In the genomic region with DNA sequence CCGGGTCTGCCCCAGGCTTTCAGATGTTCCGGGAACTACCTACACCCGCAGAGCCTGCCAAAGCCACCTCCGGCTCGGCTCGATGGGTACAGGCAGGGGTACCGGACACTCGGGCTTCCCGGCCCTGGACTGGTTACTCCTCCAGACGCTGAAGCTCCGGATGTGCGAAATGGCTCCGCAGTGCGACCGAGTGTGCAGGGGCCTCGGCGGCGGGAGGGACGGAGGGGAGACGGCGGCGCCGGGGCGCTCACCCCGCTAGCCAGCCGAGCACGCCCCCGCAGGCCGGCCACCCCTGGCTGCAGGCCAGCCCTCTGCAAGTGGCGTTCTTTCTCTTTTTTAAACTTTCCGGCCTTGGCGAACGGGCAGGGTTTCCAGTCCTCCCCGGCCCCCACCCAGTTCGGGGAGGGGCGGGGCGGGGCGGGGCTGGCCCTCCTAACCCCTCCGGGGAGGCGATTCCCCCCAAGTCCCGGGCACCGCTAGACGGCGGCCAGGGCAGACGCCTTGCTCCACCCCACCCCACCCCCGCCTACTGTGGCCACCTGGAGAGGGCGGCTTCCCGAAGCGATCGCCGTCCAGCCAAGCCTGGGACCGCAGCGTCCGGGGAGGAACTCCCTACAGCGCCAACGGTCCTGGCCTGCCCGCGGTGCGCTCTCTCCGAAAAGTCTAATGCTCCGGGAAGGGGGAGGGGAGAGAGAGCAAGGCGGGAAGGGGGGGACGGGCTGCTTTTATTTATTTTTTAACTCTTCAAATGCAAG, we compare ENCODE assay signal across 7 cellular contexts. TPM values are rescaled to one million over a fixed set of nuclear protein-coding genes. Genes with fewer than 3 reads are reported as not detected.
DNase-seq lines count a peak whose midpoint lies in the region; ATAC-seq, FAIRE-seq and TF ChIP-seq lines count a peak whose summit lies in the region.

No MANE protein-coding gene starts in this region.

- H3K27ac Mint-ChIP-seq in stimulated activated memory B cell treated with anti-CD40 and anti-IgM and Interleukin-4, amounts not matched to agents 10 μg/mL and 1 μg/mL and 100 μg/mL, for 72 hours, result no peak overlapping the region

- TF ChIP-seq CTCF in astrocyte of the cerebellum (IDR thresholded peaks at IDR 0.05; ENCODE audit: low read depth, low read length, missing control alignments) (no peak), keratinocyte (optimal IDR thresholded peaks at IDR 0.05 in 1 of 3, IDR thresholded peaks at IDR 0.05 in 1 of 3, conservative IDR thresholded peaks at IDR 0.05 in 1 of 3; ENCODE audit: extremely low read depth in 1 of 3, insufficient read depth in 2 of 3, low read length in 3 of 3) (no peak)

- H3K4me1 ChIP-seq in HUES6 (ENCODE audit: control insufficient read depth, insufficient read depth, low read length), result peaks cover 66% of the 10 kb centered on the region
- peaks cover 13% of the 10 kb centered on the region for H3K4me1 ChIP-seq in keratinocyte (ENCODE audit: control insufficient read depth, extremely low read depth, insufficient read depth, low read length)

- peaks cover 26% of the 10 kb centered on the region for H3K79me2 ChIP-seq in keratinocyte (ENCODE audit: control insufficient read depth, insufficient read depth, low read length)

- H3K27me3 ChIP-seq in HUES6 (ENCODE audit: control insufficient read depth, insufficient read depth, low read length) (peaks cover 58% of the 10 kb centered on the region), keratinocyte (ENCODE audit: control insufficient read depth, extremely low read depth, insufficient read depth, low read length) (peaks cover 24% of the 10 kb centered on the region)

- no peak overlapping the region for H2AFZ ChIP-seq in keratinocyte (ENCODE audit: control insufficient read depth, low read length)

- in situ Hi-C loops in astrocyte of the cerebellum (cut with HindIII; ENCODE audit: low sequenced_read_pairs) (no loop called here), KBM-7 (cut with MboI; ENCODE audit: low pct_unique_long_range_greater_than_20kb, low sequenced_read_pairs) (loop anchor here (10.0 kb wide), 1 partner anchor 85 kb away; no protein-coding TSS in a partner anchor)

- H3K36me3 ChIP-seq in HUES6 (ENCODE audit: control insufficient read depth, insufficient read depth, low read length) (no peaks in the 10 kb centered on the region), keratinocyte (ENCODE audit: control insufficient read depth in 2 of 2, extremely low read depth in 1 of 2, insufficient read depth in 2 of 2, low read length in 2 of 2) (no peaks in the 10 kb centered on the region)

- H3K27me3 Mint-ChIP-seq in stimulated activated memory B cell treated with anti-CD40 and anti-IgM and Interleukin-4, amounts not matched to agents 10 μg/mL and 1 μg/mL and 100 μg/mL, for 72 hours, result no peaks in the 10 kb centered on the region

- H3K27ac ChIP-seq in HUES6 (ENCODE audit: low read depth, low read length) (peak overlapping the region; percentile 79), keratinocyte (ENCODE audit: control insufficient read depth, insufficient read depth, low read length) (no peak overlapping the region)

- peaks cover 69% of the 10 kb centered on the region for H3K4me1 Mint-ChIP-seq in stimulated activated memory B cell treated with anti-CD40 and anti-IgM and Interleukin-4, amounts not matched to agents 10 μg/mL and 1 μg/mL and 100 μg/mL, for 72 hours

- H3K9me1 ChIP-seq in keratinocyte (ENCODE audit: control insufficient read depth, extremely low read depth, insufficient read depth, low read length), result no peaks in the 10 kb centered on the region

- DNase-seq in astrocyte of the cerebellum (ENCODE audit: low read depth), result no peak
- no peak for DNase-seq in keratinocyte (ENCODE audit: low read depth, low spot score)
- no peak for DNase-seq in KBM-7

- no peak for FAIRE-seq in keratinocyte (lab: Jason Lieb, UNC)

- peak overlapping the region; percentile 48 for H3K4me2 ChIP-seq in keratinocyte (ENCODE audit: control insufficient read depth, extremely low read depth, insufficient read depth, low read depth, low read length)

- H3K4me3 Mint-ChIP-seq in stimulated activated memory B cell treated with anti-CD40 and anti-IgM and Interleukin-4, amounts not matched to agents 10 μg/mL and 1 μg/mL and 100 μg/mL, for 72 hours, result peak overlapping the region; percentile 69

- H3K9me3 Mint-ChIP-seq in stimulated activated memory B cell treated with anti-CD40 and anti-IgM and Interleukin-4, amounts not matched to agents 10 μg/mL and 1 μg/mL and 100 μg/mL, for 72 hours, result no peaks in the 10 kb centered on the region

- peak overlapping the region; percentile 66 for H3K4me3 ChIP-seq in HUES6 (ENCODE audit: low read depth, low read length)
- H3K4me3 ChIP-seq in astrocyte of the cerebellum (ENCODE audit: low read depth, low read length), result peak overlapping the region; percentile 31
- peak overlapping the region in 1 of 3 experiments; percentile 8 for H3K4me3 ChIP-seq in keratinocyte (ENCODE audit: control insufficient read depth in 2 of 3, extremely low read depth in 1 of 3, insufficient read depth in 2 of 3, low read depth in 1 of 3, low read length in 3 of 3)

- peaks cover 5% of the 10 kb centered on the region for H3K36me3 Mint-ChIP-seq in stimulated activated memory B cell treated with anti-CD40 and anti-IgM and Interleukin-4, amounts not matched to agents 10 μg/mL and 1 μg/mL and 100 μg/mL, for 72 hours

- dilution Hi-C loops in keratinocyte (cut with MboI; ENCODE audit: extremely low pct_ligation_motif_present, low sequenced_read_pairs), result no loop called here

- ATAC-seq in stimulated activated memory B cell treated with anti-CD40 and anti-IgM and Interleukin-4, amounts not matched to agents 10 μg/mL and 1 μg/mL and 100 μg/mL, for 72 hours, result peak; percentile 50
- no peak for ATAC-seq in GM19324 (IDR thresholded peaks at IDR 0.05; ENCODE audit: low FRiP score, unreplicated experiment)
- ATAC-seq in GM21786 (IDR thresholded peaks at IDR 0.05; ENCODE audit: unreplicated experiment), result no peak

- no peaks in the 10 kb centered on the region; the same call in 1 of the 2 replicates for H3K9me3 ChIP-seq in HUES6 (ENCODE audit: control insufficient read depth, insufficient read depth, low read depth, low read length)
- no peaks in the 10 kb centered on the region for H3K9me3 ChIP-seq in keratinocyte (ENCODE audit: control insufficient read depth, low read depth, low read length)

- H3K9ac ChIP-seq in HUES6 (ENCODE audit: low read length) (peak overlapping the region; percentile 93), keratinocyte (ENCODE audit: control insufficient read depth, extremely low read depth, insufficient read depth, low read length) (peak overlapping the region; percentile 22)

- no peaks in the 10 kb centered on the region for H4K20me1 ChIP-seq in keratinocyte (ENCODE audit: control insufficient read depth, extremely low read depth, insufficient read depth, low read length)

RNA-seq across cellular contexts. Expression of a gene that starts 7.5 kb away (rescaled TPM):
- 2.8 to 5.0 TPM (median 3.6 TPM) in 3 replicates for polyA plus RNA-seq in keratinocyte
- 8.0 TPM for polyA plus RNA-seq in keratinocyte (2011; ENCODE audit: low read depth)
- 4.1 and 4.2 TPM in 2 replicates for polyA plus RNA-seq in keratinocyte (2011; cell fraction: cytosol; rRNA removed)
- 20.2 and 20.8 TPM in 2 replicates for polyA plus RNA-seq in keratinocyte (2011; cell fraction: nucleus; rRNA removed)
- polyA plus RNA-seq in keratinocyte (2012; ENCODE audit: low replicate concordance), result 6.2 and 7.2 TPM in 2 replicates
- 2.5 to 11.9 TPM (median 7.5 TPM) in 3 replicates for polyA minus RNA-seq in keratinocyte
- polyA minus RNA-seq in keratinocyte (2011; cell fraction: cytosol; rRNA and poly(A)+ RNA removed), result 4.0 TPM
- polyA minus RNA-seq in keratinocyte (2011; cell fraction: nucleus; rRNA and poly(A)+ RNA removed), result 13.0 and 22.7 TPM in 2 replicates
